ENCODE assay signal across 28 cellular contexts in the genomic region with DNA sequence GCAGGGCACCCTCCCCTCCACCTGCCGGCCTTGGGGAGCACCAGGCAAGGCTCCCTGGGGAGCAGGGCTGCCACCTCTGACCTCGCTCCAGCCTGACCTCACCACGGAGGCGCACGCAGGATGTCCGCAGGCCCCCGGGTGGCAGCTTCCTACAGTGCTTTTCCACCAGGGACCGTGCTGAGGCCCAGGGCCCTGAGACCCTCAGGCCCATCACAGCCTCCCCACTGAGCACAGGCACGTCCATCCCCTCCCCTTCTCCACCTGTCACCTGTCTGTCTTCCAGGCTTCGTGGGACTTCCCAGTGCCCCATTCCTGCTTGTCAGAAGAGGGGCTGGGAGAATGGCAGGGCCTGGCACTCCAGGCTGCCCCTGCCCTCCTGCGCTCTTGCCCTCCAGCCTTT.
A peak's percentile ranks its signal among the peaks of the same experiment; 100 is the strongest.
DNase-seq lines count a peak whose midpoint lies in the region; ATAC-seq, FAIRE-seq and TF ChIP-seq lines count a peak whose summit lies in the region.
"Had no signal": no experiment of that assay in that cellular context is flagged by ENCODE, and none has a peak within 500 bp of the region (broad histone marks: within the 10 kb centered on the region; RNA-seq: fewer than 3 reads in every experiment).

No MANE protein-coding gene starts in this region.

- CTCF ChIA-PET in SK-N-SH (lab: Yijun Ruan, JAX) (interaction anchor here (0.8 to 3.3 kb wide), 3 partner anchors 13 to 193 kb away, joined by 3 to 14 read pairs (median 3); a partner anchor contains a TSS), activated B cell treated with CpG ODN at 0.5 μM for 24 hours (lab: Charles Lee) (no interaction called here)

- no peaks in the 10 kb centered on the region for H3K9me2 ChIP-seq in SK-N-SH

- no peaks in the 10 kb centered on the region for H4K20me1 ChIP-seq in SK-N-SH (ENCODE audit: insufficient read depth)

- no peak for FAIRE-seq in small intestine (lab: Jason Lieb, UNC)
- FAIRE-seq: D721Med, HepG2 had no signal

- H2AFZ ChIP-seq in SK-N-SH (ENCODE audit: low read depth) = no peak overlapping the region

- H3K27me3 Mint-ChIP-seq in IgD-negative memory B cell (no peaks in the 10 kb centered on the region), activated B cell treated with CpG ODN at 0.5 μM for 24 hours (no peaks in the 10 kb centered on the region)
- no peaks in the 10 kb centered on the region for H3K27me3 Mint-ChIP-seq in stimulated activated memory B cell treated with anti-CD40 and anti-IgM and Interleukin-4, amounts not matched to agents 10 μg/mL and 1 μg/mL and 100 μg/mL, for 72 hours
- H3K27me3 Mint-ChIP-seq: T-cell had no signal

- no peak overlapping the region for H3K27ac ChIP-seq in SK-N-SH (ENCODE audit: low read depth in 2 of 2, low read length in 1 of 2)
- H3K27ac ChIP-seq in small intestine (ENCODE audit: low read depth in 1 of 2, low read length in 1 of 2) = no peak overlapping the region
- H3K27ac ChIP-seq: 22Rv1, HL-60, KMS-11, SK-N-MC had no signal

- H3K27ac Mint-ChIP-seq in IgD-negative memory B cell = peak overlapping the region in 2 of 3 donors; percentile 39 to 91
- peak overlapping the region; percentile 56 for H3K27ac Mint-ChIP-seq in activated B cell treated with CpG ODN at 0.5 μM for 24 hours
- peak overlapping the region; percentile 81 for H3K27ac Mint-ChIP-seq in stimulated activated memory B cell treated with anti-CD40 and anti-IgM and Interleukin-4, amounts not matched to agents 10 μg/mL and 1 μg/mL and 100 μg/mL, for 72 hours
- H3K27ac Mint-ChIP-seq: CD14-positive monocyte, T-cell had no signal

- H3K36me3 Mint-ChIP-seq in IgD-negative memory B cell (peaks cover 10% of the 10 kb centered on the region), activated B cell treated with CpG ODN at 0.5 μM for 24 hours (ENCODE audit: low read depth) (peaks cover 3% of the 10 kb centered on the region)
- H3K36me3 Mint-ChIP-seq in stimulated activated memory B cell treated with anti-CD40 and anti-IgM and Interleukin-4, amounts not matched to agents 10 μg/mL and 1 μg/mL and 100 μg/mL, for 72 hours = peaks cover 5% of the 10 kb centered on the region

- no peaks in the 10 kb centered on the region for H3K79me2 ChIP-seq in SK-N-SH (ENCODE audit: insufficient read depth)

- peak overlapping the region in 2 of 4 donors; percentile 37 to 73 for H3K4me3 Mint-ChIP-seq in IgD-negative memory B cell
- no peak overlapping the region for H3K4me3 Mint-ChIP-seq in activated B cell treated with CpG ODN at 0.5 μM for 24 hours
- H3K4me3 Mint-ChIP-seq in stimulated activated memory B cell treated with anti-CD40 and anti-IgM and Interleukin-4, amounts not matched to agents 10 μg/mL and 1 μg/mL and 100 μg/mL, for 72 hours = peak overlapping the region; percentile 13
- H3K4me3 Mint-ChIP-seq: CD14-positive monocyte, H9, T-cell had no signal

- POLR2A ChIA-PET in SK-N-SH (lab: Yijun Ruan, JAX) (no interaction called here), activated B cell treated with CpG ODN at 0.5 μM for 24 hours (lab: Charles Lee) (interaction anchor here (1.4 kb wide), 1 partner anchor 134 kb away, joined by 5 read pairs; no protein-coding TSS in a partner anchor)

- no peak for TF ChIP-seq EP300 in SK-N-SH (IDR thresholded peaks at IDR 0.05; ENCODE audit: borderline replicate concordance in 1 of 2, low read depth in 1 of 2, low read length in 1 of 2)

- H3K4me2 ChIP-seq in SK-N-SH = no peak overlapping the region
- H3K4me2 ChIP-seq: KMS-11 had no signal

- H3F3A ChIP-seq in SK-N-SH (replicated peaks; ENCODE audit: insufficient read depth) = no peaks in the 10 kb centered on the region

- H3K4me1 Mint-ChIP-seq in IgD-negative memory B cell (peaks cover 32 to 43% (median 41%) of the 10 kb centered on the region in 3 donors), activated B cell treated with CpG ODN at 0.5 μM for 24 hours (peaks cover 62% of the 10 kb centered on the region)
- H3K4me1 Mint-ChIP-seq in stimulated activated memory B cell treated with anti-CD40 and anti-IgM and Interleukin-4, amounts not matched to agents 10 μg/mL and 1 μg/mL and 100 μg/mL, for 72 hours = peaks cover 68% of the 10 kb centered on the region

- H3K9me3 ChIP-seq in SK-N-SH = no peaks in the 10 kb centered on the region
- H3K9me3 ChIP-seq in small intestine (ENCODE audit: control insufficient read depth, low read depth) = no peaks in the 10 kb centered on the region
- H3K9me3 ChIP-seq: Peyer's patch had no signal

- no peak for TF ChIP-seq RAD21 in SK-N-SH (IDR thresholded peaks at IDR 0.05; ENCODE audit: low read length)

- no peak overlapping the region for H3K9ac ChIP-seq in SK-N-SH
- H3K9ac ChIP-seq: KMS-11 had no signal

- H3K9me3 Mint-ChIP-seq in IgD-negative memory B cell = no peaks in the 10 kb centered on the region
- H3K9me3 Mint-ChIP-seq in activated B cell treated with CpG ODN at 0.5 μM for 24 hours = no peaks in the 10 kb centered on the region
- H3K9me3 Mint-ChIP-seq in stimulated activated memory B cell treated with anti-CD40 and anti-IgM and Interleukin-4, amounts not matched to agents 10 μg/mL and 1 μg/mL and 100 μg/mL, for 72 hours = no peaks in the 10 kb centered on the region
- H3K9me3 Mint-ChIP-seq: CD14-positive monocyte, H9, T-cell had no signal

- H3K4me3 ChIP-seq in SK-N-SH (ENCODE audit: low read depth in 2 of 2, low read length in 1 of 2) = no peak overlapping the region
- H3K4me3 ChIP-seq in small intestine (ENCODE audit: low read depth in 1 of 2, low read length in 2 of 2) = no peak overlapping the region
- H3K4me3 ChIP-seq: Peyer's patch, SK-N-MC had no signal

- H3K4me1 ChIP-seq in SK-N-SH (ENCODE audit: control insufficient read depth in 1 of 2, insufficient read depth in 2 of 2, low read depth in 1 of 2, low read length in 1 of 2) (peaks cover 0 to 6% of the 10 kb centered on the region in 2 experiments; a peak in 1 of 4 replicates), small intestine (ENCODE audit: control insufficient read depth in 2 of 2, insufficient read depth in 1 of 2, low read depth in 1 of 2, low read length in 1 of 2) (no peaks in the 10 kb centered on the region)

- ATAC-seq in SK-N-SH treated with all-trans-retinoic acid at 6 μM for 48 hours = no peak
- no peak for ATAC-seq in activated B cell treated with CpG ODN at 0.5 μM for 24 hours (ENCODE audit: low read depth)
- ATAC-seq in stimulated activated memory B cell treated with anti-CD40 and anti-IgM and Interleukin-4, amounts not matched to agents 10 μg/mL and 1 μg/mL and 100 μg/mL, for 72 hours = no peak
- ATAC-seq: HepG2, T-cell had no signal

- DNase-seq in SK-N-SH (peak; percentile 21), activated B cell treated with CpG ODN at 0.5 μM for 24 hours (no peak), AML-193 (lab: John Stamatoyannopoulos, UW) (no peak), SHP77 (lab: John Stamatoyannopoulos, UW) (no peak), small intestine (no peak)
- DNase-seq: ACHN; DMS53; EL; H9; NCI-H1105; NCI-H146; NCI-H2029; NCI-H226; NCI-H524; NCI-H774; NK-92 treated with Interleukin-12 subunit alpha and Interleukin-12 subunit beta, amount 100 ng/mL, for 24 hours; Peyer's patch; T-cell had no signal

- no peaks in the 10 kb centered on the region for H3K36me3 ChIP-seq in SK-N-SH (replicated peaks in 1 of 2; ENCODE audit: control insufficient read depth in 1 of 2, insufficient read depth in 2 of 2, low read length in 1 of 2)
- no peaks in the 10 kb centered on the region for H3K36me3 ChIP-seq in small intestine (ENCODE audit: control insufficient read depth in 2 of 2, insufficient read depth in 2 of 2, low read length in 2 of 2)
- H3K36me3 ChIP-seq: Peyer's patch had no signal

- WGBS in SK-N-SH (ENCODE audit: low lambda C conversion rate) = 92% methylated on average over 2 of the region's 11 CpGs
- 94 to 96% (median 94%) methylated on average over 9 to 11 of the region's 11 CpGs for WGBS in small intestine, 3 donors

- TF ChIP-seq CTCF in SK-N-SH (IDR thresholded peaks at IDR 0.05) (no peak), activated B cell treated with CpG ODN at 0.5 μM for 24 hours (IDR thresholded peaks at IDR 0.05) (no peak)

- intact Hi-C loops in activated B cell treated with CpG ODN at 0.5 μM for 24 hours (cut with micrococcal nuclease) = loop anchor here (2.0 kb wide), 2 partner anchors 13 to 49 kb away; no protein-coding TSS in a partner anchor

- H3K27me3 ChIP-seq in SK-N-SH (ENCODE audit: insufficient read depth) (no peaks in the 10 kb centered on the region), small intestine (ENCODE audit: control insufficient read depth in 2 of 2, insufficient read depth in 2 of 2, low read length in 2 of 2) (no peaks in the 10 kb centered on the region)
- H3K27me3 ChIP-seq: Peyer's patch had no signal

TF ChIP-seq in SK-N-SH, 30 proteins besides CTCF, POLR2A, EP300 and RAD21 (continues in another document):
- no peak for TF ChIP-seq RCOR1 (IDR thresholded peaks at IDR 0.05; ENCODE audit: low read length)
- TF ChIP-seq, protein P1, sequence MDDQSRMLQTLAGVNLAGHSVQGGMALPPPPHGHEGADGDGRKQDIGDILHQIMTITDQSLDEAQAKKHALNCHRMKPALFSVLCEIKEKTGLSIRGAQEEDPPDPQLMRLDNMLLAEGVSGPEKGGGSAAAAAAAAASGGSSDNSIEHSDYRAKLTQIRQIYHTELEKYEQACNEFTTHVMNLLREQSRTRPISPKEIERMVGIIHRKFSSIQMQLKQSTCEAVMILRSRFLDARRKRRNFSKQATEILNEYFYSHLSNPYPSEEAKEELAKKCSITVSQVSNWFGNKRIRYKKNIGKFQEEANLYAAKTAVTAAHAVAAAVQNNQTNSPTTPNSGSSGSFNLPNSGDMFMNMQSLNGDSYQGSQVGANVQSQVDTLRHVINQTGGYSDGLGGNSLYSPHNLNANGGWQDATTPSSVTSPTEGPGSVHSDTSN (IDR thresholded peaks at IDR 0.05) = no peak
- no peak for TF ChIP-seq FOXJ3 (CRISPR knock-in tag; IDR thresholded peaks at IDR 0.05)
- TF ChIP-seq GABPA (IDR thresholded peaks at IDR 0.05; ENCODE audit: low read depth) = no peak
- TF ChIP-seq SMC3 (IDR thresholded peaks at IDR 0.05; ENCODE audit: low read depth, low read length) = no peak

TF ChIP-seq in SK-N-SH treated with all-trans-retinoic acid at 6 μM for 48 hours, 23 proteins besides CTCF, POLR2A, EP300 and RAD21 (continues in another document):
- TF ChIP-seq PPARA (CRISPR knock-in tag; IDR thresholded peaks at IDR 0.05; ENCODE audit: borderline replicate concordance) = no peak
- TF ChIP-seq ISL1 (CRISPR knock-in tag; IDR thresholded peaks at IDR 0.05) = no peak
- no peak for TF ChIP-seq ZFP3 (CRISPR knock-in tag; IDR thresholded peaks at IDR 0.05)
- no peak for TF ChIP-seq TCF4 (CRISPR knock-in tag; IDR thresholded peaks at IDR 0.05; ENCODE audit: borderline replicate concordance)
- TF ChIP-seq ZC3H10 (CRISPR knock-in tag; IDR thresholded peaks at IDR 0.05) = no peak
- no peak for TF ChIP-seq GLIS3 (CRISPR knock-in tag; IDR thresholded peaks at IDR 0.05)
- no peak for TF ChIP-seq SNAI2 (CRISPR knock-in tag; IDR thresholded peaks at IDR 0.05)
